Comparison of ENCODE assay signal across 15 cellular contexts in the genomic region with DNA sequence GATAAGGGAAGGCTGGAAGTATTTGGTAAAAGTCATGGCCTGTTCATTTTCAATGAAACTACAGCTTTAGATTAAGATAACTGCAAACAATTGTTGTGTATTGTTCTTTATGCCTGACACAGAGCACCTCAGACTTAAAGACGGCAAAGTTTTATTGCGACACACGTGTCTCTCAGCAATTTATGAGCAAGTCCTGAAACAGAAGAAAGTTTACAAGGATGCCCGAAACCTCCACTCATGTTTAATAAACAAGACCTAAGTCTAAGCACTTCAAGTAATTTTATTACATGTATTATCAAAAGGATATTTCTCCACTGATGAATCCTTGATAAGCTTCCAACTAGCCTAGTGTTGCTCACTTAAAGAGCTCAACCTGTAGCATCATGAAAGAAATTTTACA.
"Had no signal": no experiment of that assay in that cellular context is flagged by ENCODE, and none has a peak within 500 bp of the region (broad histone marks: within the 10 kb centered on the region; RNA-seq: fewer than 3 reads in every experiment).

No MANE protein-coding gene starts in this region.

- H3K27me3 ChIP-seq: hepatocyte, neutrophil, tibial nerve, uterus had no signal

- H3K9me3 ChIP-seq: neutrophil, tibial nerve, uterus had no signal

- H3K4me2 ChIP-seq: hepatocyte had no signal

- H3K4me1 ChIP-seq: uterus had no signal

- FAIRE-seq: keratinocyte had no signal

- H3K27ac ChIP-seq: hepatocyte, neutrophil, tibial nerve, uterus had no signal

- H3K4me3 ChIP-seq: hepatocyte, tibial nerve, uterus had no signal

- ATAC-seq: left lobe of liver, natural killer cell had no signal

- H3K36me3 ChIP-seq: uterus had no signal

- DNase-seq: activated CD4-positive, alpha-beta T cell treated with anti-CD3 and anti-CD28 coated beads, Interleukin-2, amount 10 ng/mL, durations not matched to agents 7 days and 5 days; activated naive CD4-positive, alpha-beta T cell; aorta; natural killer cell; retina; stimulated activated CD4-positive, alpha-beta T cell treated with anti-CD3 and anti-CD28 coated beads, Interleukin-15, amount 100 ng/mL, for 24 hours; stimulated activated CD4-positive, alpha-beta T cell treated with anti-CD3 and anti-CD28 coated beads, Interleukin-4, amount 100 ng/mL, for 1 hour; stimulated activated naive CD4-positive, alpha-beta T cell treated with Interleukin-2 at 50 U/mL for 16 hours; substantia nigra; uterus had no signal

- H2AFZ ChIP-seq: hepatocyte had no signal
